Comparison of ENCODE assay signal across 11 cellular contexts in the genomic region with DNA sequence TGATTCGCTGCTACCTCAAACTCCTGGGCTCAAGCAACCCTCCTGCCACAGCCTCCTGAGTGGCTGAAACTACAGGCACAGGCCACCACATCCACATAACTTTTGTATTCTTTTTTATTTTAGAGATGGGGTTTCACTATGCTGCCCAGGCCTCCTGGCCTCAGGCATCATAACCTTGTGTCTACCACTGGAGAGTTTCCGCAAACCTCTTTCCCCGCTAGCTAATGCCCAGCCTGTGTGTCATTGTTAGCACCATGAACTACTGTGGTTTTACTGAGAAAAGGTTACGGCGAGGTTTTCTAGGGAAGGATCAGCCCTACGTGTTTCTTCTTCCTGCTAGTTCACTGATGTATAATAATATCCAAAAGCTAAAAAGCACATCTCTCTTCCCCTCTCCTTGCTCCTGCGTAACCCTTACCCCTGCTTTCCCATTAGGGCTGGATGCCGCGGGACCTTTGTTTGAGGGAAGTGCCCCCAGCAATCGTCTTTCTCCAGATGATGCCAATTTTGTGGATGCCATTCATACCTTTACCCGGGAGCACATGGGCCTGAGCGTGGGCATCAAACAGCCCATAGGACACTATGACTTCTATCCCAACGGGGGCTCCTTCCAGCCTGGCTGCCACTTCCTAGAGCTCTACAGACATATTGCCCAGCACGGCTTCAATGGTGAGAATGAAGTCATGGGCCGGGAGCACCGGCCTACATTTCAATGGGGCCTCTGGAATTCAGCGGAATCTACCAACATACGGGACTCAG.
DNase-seq lines count a peak whose midpoint lies in the region; ATAC-seq, FAIRE-seq and TF ChIP-seq lines count a peak whose summit lies in the region.
"Had no signal": no experiment of that assay in that cellular context is flagged by ENCODE, and none has a peak within 500 bp of the region (broad histone marks: within the 10 kb centered on the region; RNA-seq: fewer than 3 reads in every experiment).

No MANE protein-coding gene starts in this region.

- H3K27ac ChIP-seq in K562 (ENCODE audit: extremely low read depth, low read depth, low read length): peak overlapping the region; percentile 61

- H3K4me3 Mint-ChIP-seq in activated CD4-positive, alpha-beta T cell treated with anti-CD3 and anti-CD28 coated beads for 36 hours: no peak overlapping the region
- H3K4me3 Mint-ChIP-seq in T-helper 2 cell treated with Interferon-gamma antibody and Interleukin-4, amounts not matched to agents 5 μg/mL and 100 μg/mL, for 36 hours: peak overlapping the region; percentile 63

- intact Hi-C loops in activated CD4-positive, alpha-beta T cell treated with anti-CD3 and anti-CD28 coated beads for 36 hours (cut with DNase I, micrococcal nuclease): no loop called here
- intact Hi-C loops in K562 (cut with micrococcal nuclease): loop anchor here (5.0 kb wide), 1 partner anchor 202 kb away; the partner anchor contains the start of gene ADAM10

- no TSS peak for BruUV-seq in K562 (replicated peaks; lab: Mats Ljungman, UMichigan)

- TF ChIP-seq POLR2A in K562 (conservative IDR thresholded peaks at IDR 0.05): no peak

- ATAC-seq in activated CD4-positive, alpha-beta T cell treated with anti-CD3 and anti-CD28 coated beads for 36 hours: peak; percentile 91
- ATAC-seq in K562 (no peak), GM19455 (IDR thresholded peaks at IDR 0.05; ENCODE audit: unreplicated experiment) (no peak), GM18873 (IDR thresholded peaks at IDR 0.05; ENCODE audit: low FRiP score, unreplicated experiment) (no peak)

- H3K27ac Mint-ChIP-seq in activated CD4-positive, alpha-beta T cell treated with anti-CD3 and anti-CD28 coated beads for 36 hours: peak overlapping the region; percentile 59
- H3K27ac Mint-ChIP-seq in T-helper 2 cell treated with Interferon-gamma antibody and Interleukin-4, amounts not matched to agents 5 μg/mL and 100 μg/mL, for 36 hours: peak overlapping the region; percentile 97

- no peaks in the 10 kb centered on the region for H3K27me3 Mint-ChIP-seq in activated CD4-positive, alpha-beta T cell treated with anti-CD3 and anti-CD28 coated beads for 36 hours
- no peaks in the 10 kb centered on the region for H3K27me3 Mint-ChIP-seq in T-helper 2 cell treated with Interferon-gamma antibody and Interleukin-4, amounts not matched to agents 5 μg/mL and 100 μg/mL, for 36 hours (ENCODE audit: low read depth)

- no peaks in the 10 kb centered on the region for H3K27me3 ChIP-seq in K562 (ENCODE audit: control insufficient read depth in 2 of 2, insufficient read depth in 2 of 2, low read length in 2 of 2)
- H3K27me3 ChIP-seq: tibial nerve had no signal

- H3K9ac ChIP-seq in K562 (ENCODE audit: insufficient read depth in 1 of 2, low read depth in 2 of 2, low read length in 2 of 2): peak overlapping the region; percentile 32 to 65

- peak overlapping the region; percentile 84 for H2AFZ ChIP-seq in K562 (ENCODE audit: low read depth, low read length)

- H3K9me3 ChIP-seq in K562 (replicated peaks; ENCODE audit: control insufficient read depth, insufficient read depth, low read depth, low read length): no peaks in the 10 kb centered on the region
- H3K9me3 ChIP-seq: tibial nerve had no signal

- POLR2A ChIA-PET in activated CD4-positive, alpha-beta T cell treated with anti-CD3 and anti-CD28 coated beads for 36 hours (lab: Charles Lee): no interaction called here
- POLR2A ChIA-PET in K562 (lab: Yijun Ruan, JAX): interaction anchor here (0.8 to 1.3 kb wide), 2 partner anchors 10 to 12 kb away, joined by 3 to 5 read pairs; no protein-coding TSS in a partner anchor

- no peaks in the 10 kb centered on the region for H3K9me3 Mint-ChIP-seq in activated CD4-positive, alpha-beta T cell treated with anti-CD3 and anti-CD28 coated beads for 36 hours (ENCODE audit: low read depth)
- H3K9me3 Mint-ChIP-seq in T-helper 2 cell treated with Interferon-gamma antibody and Interleukin-4, amounts not matched to agents 5 μg/mL and 100 μg/mL, for 36 hours: no peaks in the 10 kb centered on the region

- in situ Hi-C loops in K562 (cut with MboI): no loop called here

- FAIRE-seq in K562 (lab: Jason Lieb, UNC): peak; percentile 67

- H3K4me2 ChIP-seq in K562 (ENCODE audit: insufficient read depth, low read length): peak overlapping the region; percentile 67

- TF ChIP-seq CTCF in K562 (IDR thresholded peaks at IDR 0.05 in 2 of 3, conservative IDR thresholded peaks at IDR 0.05 in 1 of 3; ENCODE audit: insufficient read depth in 2 of 3, low read depth in 1 of 3, low read length in 3 of 3): no peak

- no peak for TF ChIP-seq RAD21 in K562 (CRISPR knock-in tag; conservative IDR thresholded peaks at IDR 0.05 in 1 of 2, IDR thresholded peaks at IDR 0.05 in 1 of 2)

- no peak for TF ChIP-seq EP300 in K562 (IDR thresholded peaks at IDR 0.05; ENCODE audit: low read length)

- no peaks in the 10 kb centered on the region for H3K36me3 Mint-ChIP-seq in activated CD4-positive, alpha-beta T cell treated with anti-CD3 and anti-CD28 coated beads for 36 hours (ENCODE audit: low read depth)
- peaks cover 6% of the 10 kb centered on the region for H3K36me3 Mint-ChIP-seq in T-helper 2 cell treated with Interferon-gamma antibody and Interleukin-4, amounts not matched to agents 5 μg/mL and 100 μg/mL, for 36 hours (ENCODE audit: low read depth)

- no peaks in the 10 kb centered on the region for H3K36me3 ChIP-seq in K562 (ENCODE audit: control insufficient read depth, insufficient read depth, low read length)
- H3K36me3 ChIP-seq: tibial nerve had no signal

- H3K4me3 ChIP-seq in K562: no peak overlapping the region
- H3K4me3 ChIP-seq: tibial nerve had no signal

- H3K79me2 ChIP-seq in K562 (ENCODE audit: control insufficient read depth, insufficient read depth, low read length): no peaks in the 10 kb centered on the region

- DNase-seq in activated CD4-positive, alpha-beta T cell treated with anti-CD3 and anti-CD28 coated beads for 36 hours: peak; percentile 57
- DNase-seq in activated CD4-positive, alpha-beta T cell treated with anti-CD3 and anti-CD28 coated beads for 1 hour: no peak
- DNase-seq in T-helper 2 cell treated with Interferon-gamma antibody and Interleukin-4, amounts not matched to agents 5 μg/mL and 100 μg/mL, for 36 hours (ENCODE audit: low spot score): peak; percentile 77
- peak in 2 of 4 experiments; percentile 61 to 70 for DNase-seq in K562 (ENCODE audit: extremely low read depth in 1 of 4, low spot score in 3 of 4)
- DNase-seq in stimulated activated CD8-positive, alpha-beta memory T cell treated with anti-CD3 and anti-CD28 coated beads, Interleukin-15, amount 100 ng/mL, for 48 hours (ENCODE audit: low read depth in 2 of 2): peak; percentile 53 to 56
- no peak for DNase-seq in NCI-H146 (lab: John Stamatoyannopoulos, UW)
- DNase-seq: hippocampal formation, NCI-H2081 treated with DMSO at 0.1 percent for 48 hours had no signal

- 60% methylated on average over 18 of the region's 18 CpGs for WGBS in K562 (ENCODE audit: insufficient coverage, low coverage, missing lambda C conversion rate)

- H3K9me1 ChIP-seq in K562 (ENCODE audit: control insufficient read depth, insufficient read depth, low read length): no peaks in the 10 kb centered on the region

- H3K4me1 Mint-ChIP-seq in activated CD4-positive, alpha-beta T cell treated with anti-CD3 and anti-CD28 coated beads for 36 hours: peaks cover 13% of the 10 kb centered on the region
- peaks cover 41% of the 10 kb centered on the region for H3K4me1 Mint-ChIP-seq in T-helper 2 cell treated with Interferon-gamma antibody and Interleukin-4, amounts not matched to agents 5 μg/mL and 100 μg/mL, for 36 hours (ENCODE audit: low read depth)

- CTCF ChIA-PET in activated CD4-positive, alpha-beta T cell treated with anti-CD3 and anti-CD28 coated beads for 36 hours (lab: Charles Lee): interaction anchor here (1.2 to 1.5 kb wide), 2 partner anchors 23 to 322 kb away, joined by 3 to 5 read pairs; no protein-coding TSS in a partner anchor
- CTCF ChIA-PET in K562 (lab: Yijun Ruan, JAX; ENCODE audit: low intra/inter-chr PET ratio): no interaction called here

- H3K4me1 ChIP-seq in K562 (replicated peaks in 1 of 2; ENCODE audit: control insufficient read depth in 2 of 2, insufficient read depth in 2 of 2, low read length in 2 of 2): peaks cover 36 to 44% of the 10 kb centered on the region in 2 experiments

- no peaks in the 10 kb centered on the region for H4K20me1 ChIP-seq in K562 (replicated peaks; ENCODE audit: control insufficient read depth, insufficient read depth, low read length)

TF ChIP-seq in K562, 482 proteins besides CTCF, POLR2A, EP300 and RAD21 (continues in another document):
- peak; percentile 62; the same call in 1 of the 2 replicates for TF ChIP-seq ZNF589 (CRISPR knock-in tag; IDR thresholded peaks at IDR 0.05; ENCODE audit: low read depth)
- TF ChIP-seq ARHGAP35 (IDR thresholded peaks at IDR 0.05; ENCODE audit: partially characterized antibody): no peak
- 0 out of 2 replicates have a peak, but pooled peaks have one; percentile 14 for TF ChIP-seq MYC (IDR thresholded peaks at IDR 0.05; ENCODE audit: low read depth, low read length)
- TF ChIP-seq MYC (CRISPR knock-in tag; IDR thresholded peaks at IDR 0.05; ENCODE audit: borderline replicate concordance, low read depth): no peak
- 0 out of 2 replicates have a peak, but pooled peaks have one; percentile 22 for TF ChIP-seq NR2C2 (CRISPR knock-in tag; IDR thresholded peaks at IDR 0.05)
- TF ChIP-seq NR2C2 (tag; IDR thresholded peaks at IDR 0.05): no peak
- TF ChIP-seq DMBX1 (CRISPR knock-in tag; IDR thresholded peaks at IDR 0.05; ENCODE audit: borderline replicate concordance): peak; percentile 7; the same call in 1 of the 2 replicates
- TF ChIP-seq TCF3 (CRISPR knock-in tag; IDR thresholded peaks at IDR 0.05): 0 out of 2 replicates have a peak, but pooled peaks have one; percentile 22
- TF ChIP-seq FOSL1 (tag; conservative IDR thresholded peaks at IDR 0.05): no peak
- no peak for TF ChIP-seq GABPB1 (CRISPR knock-in tag; IDR thresholded peaks at IDR 0.05)
- no peak for TF ChIP-seq JUND (IDR thresholded peaks at IDR 0.05; ENCODE audit: borderline replicate concordance, low read depth, low read length)
- TF ChIP-seq JUND (tag; IDR thresholded peaks at IDR 0.05; ENCODE audit: borderline replicate concordance, low read depth, low read length): peak; percentile 51; the same call in 1 of the 3 replicates

Comparison
In these comparisons a context has a peak if more than half of its experiments do, and no peak if none do; other contexts are left out.
1. DNase-seq: peak in activated CD4-positive, alpha-beta T cell treated with anti-CD3 and anti-CD28 coated beads for 36 hours (single experiment), T-helper 2 cell treated with Interferon-gamma antibody and Interleukin-4, amounts not matched to agents 5 μg/mL and 100 μg/mL, for 36 hours (single experiment) and stimulated activated CD8-positive, alpha-beta memory T cell treated with anti-CD3 and anti-CD28 coated beads, Interleukin-15, amount 100 ng/mL, for 48 hours (2 of 2); none in activated CD4-positive, alpha-beta T cell treated with anti-CD3 and anti-CD28 coated beads for 1 hour (single experiment) and NCI-H146 (single experiment).